8 cellular contexts compared by ENCODE assay signal in genomic region chr1:35883681-35884155, GRCh38. TPM values are rescaled to one million over a fixed set of nuclear protein-coding genes. Genes with fewer than 3 reads are reported as not detected.
DNase-seq lines count a peak whose midpoint lies in the region; ATAC-seq, FAIRE-seq and TF ChIP-seq lines count a peak whose summit lies in the region.

No MANE protein-coding gene starts in this region.

- peaks cover 5% of the 10 kb centered on the region for H3K36me3 Mint-ChIP-seq in CD8-positive, alpha-beta T cell
- peaks cover 6% of the 10 kb centered on the region for H3K36me3 Mint-ChIP-seq in GM23338 (ENCODE audit: low read depth)
- peaks cover 5% of the 10 kb centered on the region for H3K36me3 Mint-ChIP-seq in stimulated activated naive CD8-positive, alpha-beta T cell treated with anti-CD3 and anti-CD28 coated beads, Interleukin-15, Interleukin-2, amounts not matched to agents 100 ng/mL and 50 ng/mL, for 24 hours (ENCODE audit: low read depth)

- H2AFZ ChIP-seq in GM23338, result 0 out of 2 replicates have a peak overlapping the region, but pooled peaks have one; percentile 85
- H2AFZ ChIP-seq in endothelial cell of umbilical vein (ENCODE audit: low read depth, low read length), result peak overlapping the region; percentile 67

- H3K27ac Mint-ChIP-seq in CD8-positive, alpha-beta T cell, result peak overlapping the region; percentile 69
- peak overlapping the region; percentile 90 for H3K27ac Mint-ChIP-seq in GM23338
- peak overlapping the region; percentile 85 for H3K27ac Mint-ChIP-seq in stimulated activated naive CD8-positive, alpha-beta T cell treated with anti-CD3 and anti-CD28 coated beads, Interleukin-15, Interleukin-2, amounts not matched to agents 100 ng/mL and 50 ng/mL, for 24 hours

- no peaks in the 10 kb centered on the region for H3K27me3 ChIP-seq in CD8-positive, alpha-beta T cell (ENCODE audit: insufficient read depth, low read length)
- H3K27me3 ChIP-seq in GM23338 (ENCODE audit: insufficient read depth) (no peaks in the 10 kb centered on the region), endothelial cell of umbilical vein (ENCODE audit: control insufficient read depth in 2 of 2, insufficient read depth in 2 of 2, low read length in 2 of 2) (no peaks in the 10 kb centered on the region), muscle layer of colon (ENCODE audit: control insufficient read depth in 1 of 2, insufficient read depth in 2 of 2, low read length in 2 of 2) (no peaks in the 10 kb centered on the region)

- peak in 4 of 7 experiments; percentile 27 to 54 (median 48) for DNase-seq in CD8-positive, alpha-beta T cell
- peak; percentile 83 for DNase-seq in GM23338 (ENCODE audit: low spot score)
- peak; percentile 22 for DNase-seq in NCI-H446 treated with DMSO at 0.1 percent for 48 hours (lab: John Stamatoyannopoulos, UW)
- peak; percentile 73 for DNase-seq in activated CD8-positive, alpha-beta memory T cell treated with anti-CD3 and anti-CD28 coated beads, Interleukin-2, amount 50 U/mL, for 48 hours
- DNase-seq in endothelial cell of umbilical vein (ENCODE audit: low read depth, low spot score), result peak; percentile 51
- no peak for DNase-seq in cortex of kidney (lab: John Stamatoyannopoulos, UW)

- peaks cover 23% of the 10 kb centered on the region for H3K4me1 ChIP-seq in CD8-positive, alpha-beta T cell (ENCODE audit: insufficient read depth, low read length)
- H3K4me1 ChIP-seq in GM23338 (ENCODE audit: insufficient read depth) (peaks cover 37% of the 10 kb centered on the region), endothelial cell of umbilical vein (ENCODE audit: control insufficient read depth, extremely low read depth, insufficient read depth, low read length) (peaks cover 17% of the 10 kb centered on the region), muscle layer of colon (ENCODE audit: insufficient read depth, low read length) (peaks cover 17% of the 10 kb centered on the region)

- POLR2A ChIA-PET in CD8-positive, alpha-beta T cell (lab: Charles Lee), result interaction anchor here (1.0 kb wide), 4 partner anchors 47 to 691 kb away, joined by 3 to 5 read pairs (median 3); partner anchors contain the start of genes AGO3 and SFPQ
- POLR2A ChIA-PET in endothelial cell of umbilical vein (lab: Charles Lee), result no interaction called here

- peak overlapping the region; percentile 92 for H3K4me3 Mint-ChIP-seq in CD8-positive, alpha-beta T cell
- H3K4me3 Mint-ChIP-seq in GM23338, result peak overlapping the region; percentile 95
- peak overlapping the region; percentile 92 for H3K4me3 Mint-ChIP-seq in stimulated activated naive CD8-positive, alpha-beta T cell treated with anti-CD3 and anti-CD28 coated beads, Interleukin-15, Interleukin-2, amounts not matched to agents 100 ng/mL and 50 ng/mL, for 24 hours

- no peak for TF ChIP-seq CTCF in CD8-positive, alpha-beta T cell (IDR thresholded peaks at IDR 0.05)
- TF ChIP-seq CTCF in GM23338 (conservative IDR thresholded peaks at IDR 0.05; ENCODE audit: low read depth in 2 of 2), result no peak
- TF ChIP-seq CTCF in endothelial cell of umbilical vein (IDR thresholded peaks at IDR 0.05; ENCODE audit: extremely low read depth in 1 of 2, insufficient read depth in 1 of 2, low read depth in 1 of 2, low read length in 2 of 2), result no peak

- peak; percentile 4 for ATAC-seq in CD8-positive, alpha-beta T cell
- peak; percentile 56 for ATAC-seq in GM23338

- CTCF ChIA-PET in CD8-positive, alpha-beta T cell (lab: Charles Lee), result interaction anchor here (0.7 to 1.0 kb wide), 4 partner anchors 9 to 45 kb away, joined by 3 to 6 read pairs (median 4); no protein-coding TSS in a partner anchor
- CTCF ChIA-PET in endothelial cell of umbilical vein (lab: Charles Lee), result interaction anchor here (0.6 to 1.7 kb wide), 17 partner anchors 9 to 334 kb away, joined by 3 to 12 read pairs (median 3); partner anchors contain the start of genes AGO3 and TEKT2

- no peaks in the 10 kb centered on the region for H3K9me3 ChIP-seq in CD8-positive, alpha-beta T cell (ENCODE audit: low read length)
- H3K9me3 ChIP-seq in endothelial cell of umbilical vein (replicated peaks; ENCODE audit: control insufficient read depth, insufficient read depth, low read length), result no peaks in the 10 kb centered on the region
- no peaks in the 10 kb centered on the region for H3K9me3 ChIP-seq in muscle layer of colon (ENCODE audit: low read length)

- peak overlapping the region; percentile 86 for H3K9ac ChIP-seq in endothelial cell of umbilical vein (replicated peaks; ENCODE audit: extremely low read depth, insufficient read depth, low read length)
- H3K9ac ChIP-seq in muscle layer of colon (ENCODE audit: low read length), result peak overlapping the region; percentile 66

- no TSS peak for BruUV-seq in endothelial cell of umbilical vein (replicated peaks; lab: Mats Ljungman, UMichigan)

- peak overlapping the region; percentile 100 for H3K4me3 ChIP-seq in CD8-positive, alpha-beta T cell (ENCODE audit: low read depth, low read length)
- H3K4me3 ChIP-seq in GM23338 (peak overlapping the region; percentile 98), endothelial cell of umbilical vein (replicated peaks in 1 of 3; ENCODE audit: insufficient read depth in 1 of 3, low read depth in 1 of 3, low read length in 3 of 3) (peak overlapping the region; percentile 71 to 100 (median 88)), muscle layer of colon (ENCODE audit: low read depth in 1 of 2, low read length in 2 of 2) (peak overlapping the region; percentile 91 to 92)

- H3K4me2 ChIP-seq in GM23338 (peak overlapping the region; percentile 95), endothelial cell of umbilical vein (ENCODE audit: insufficient read depth, low read length) (peak overlapping the region; percentile 89)

- intact Hi-C loops in CD8-positive, alpha-beta T cell (cut with DNase I, micrococcal nuclease), result loop anchor here (1.0 to 10.0 kb wide), 10 partner anchors 48 to 851 kb away; partner anchors contain the start of genes ADPRS (in 2 of the 2), AGO3 (in 2 of the 2), LSM10 (in 1 of the 2) and OSCP1 (in 1 of the 2)
- intact Hi-C loops in endothelial cell of umbilical vein (cut with micrococcal nuclease), result loop anchor here (1.0 kb wide), 2 partner anchors 47 to 205 kb away; partner anchors contain the start of gene ADPRS

- no peaks in the 10 kb centered on the region for H3K9me3 Mint-ChIP-seq in CD8-positive, alpha-beta T cell
- no peaks in the 10 kb centered on the region for H3K9me3 Mint-ChIP-seq in GM23338
- no peaks in the 10 kb centered on the region for H3K9me3 Mint-ChIP-seq in stimulated activated naive CD8-positive, alpha-beta T cell treated with anti-CD3 and anti-CD28 coated beads, Interleukin-15, Interleukin-2, amounts not matched to agents 100 ng/mL and 50 ng/mL, for 24 hours

- no peaks in the 10 kb centered on the region for H3K9me2 ChIP-seq in GM23338 (ENCODE audit: insufficient read depth)

- FAIRE-seq in endothelial cell of umbilical vein (lab: Jason Lieb, UNC), result no peak

- peaks cover 52% of the 10 kb centered on the region for H3K4me1 Mint-ChIP-seq in CD8-positive, alpha-beta T cell (ENCODE audit: low read depth)
- H3K4me1 Mint-ChIP-seq in GM23338, result peaks cover 57% of the 10 kb centered on the region
- H3K4me1 Mint-ChIP-seq in stimulated activated naive CD8-positive, alpha-beta T cell treated with anti-CD3 and anti-CD28 coated beads, Interleukin-15, Interleukin-2, amounts not matched to agents 100 ng/mL and 50 ng/mL, for 24 hours (ENCODE audit: low read depth), result peaks cover 48% of the 10 kb centered on the region

- H3K36me3 ChIP-seq in CD8-positive, alpha-beta T cell (ENCODE audit: insufficient read depth, low read length), result no peaks in the 10 kb centered on the region
- H3K36me3 ChIP-seq in GM23338 (ENCODE audit: insufficient read depth), result no peaks in the 10 kb centered on the region
- H3K36me3 ChIP-seq in endothelial cell of umbilical vein (ENCODE audit: control insufficient read depth in 2 of 2, extremely low read depth in 1 of 2, insufficient read depth in 2 of 2, low read length in 2 of 2), result peaks cover 0 to 3% of the 10 kb centered on the region in 2 experiments
- no peaks in the 10 kb centered on the region for H3K36me3 ChIP-seq in muscle layer of colon (ENCODE audit: insufficient read depth, low read length)

- H3F3A ChIP-seq in GM23338 (replicated peaks; ENCODE audit: low read depth), result peaks cover 20% of the 10 kb centered on the region; the same call in 1 of the 2 replicates

- no peaks in the 10 kb centered on the region for H3K9me1 ChIP-seq in endothelial cell of umbilical vein (replicated peaks; ENCODE audit: control insufficient read depth, extremely low read depth, insufficient read depth, low read length)

- dilution Hi-C loops in endothelial cell of umbilical vein (cut with MboI; ENCODE audit: extremely low pct_ligation_motif_present, low sequenced_read_pairs), result no loop called here

- H3K27ac ChIP-seq in CD8-positive, alpha-beta T cell (ENCODE audit: low read depth, low read length), result peak overlapping the region; percentile 68
- peak overlapping the region; percentile 92 for H3K27ac ChIP-seq in GM23338 (ENCODE audit: low read depth)
- H3K27ac ChIP-seq in endothelial cell of umbilical vein (ENCODE audit: insufficient read depth, low read depth, low read length), result no peak overlapping the region
- H3K27ac ChIP-seq in muscle layer of colon (ENCODE audit: low read depth, low read length), result peak overlapping the region; percentile 83

- no peak for TF ChIP-seq POLR2A in endothelial cell of umbilical vein (IDR thresholded peaks at IDR 0.05; ENCODE audit: low read depth, low read length)

- H3K27me3 Mint-ChIP-seq in CD8-positive, alpha-beta T cell (ENCODE audit: low read depth), result peaks cover 3% of the 10 kb centered on the region
- peaks cover 18% of the 10 kb centered on the region for H3K27me3 Mint-ChIP-seq in GM23338 (ENCODE audit: insufficient read depth, low read depth, poor library complexity)
- H3K27me3 Mint-ChIP-seq in stimulated activated naive CD8-positive, alpha-beta T cell treated with anti-CD3 and anti-CD28 coated beads, Interleukin-15, Interleukin-2, amounts not matched to agents 100 ng/mL and 50 ng/mL, for 24 hours, result no peaks in the 10 kb centered on the region

- H3K79me2 ChIP-seq in GM23338 (replicated peaks; ENCODE audit: insufficient read depth) (peaks cover 50% of the 10 kb centered on the region), endothelial cell of umbilical vein (ENCODE audit: control insufficient read depth, insufficient read depth, low read length) (peaks cover 16% of the 10 kb centered on the region)

- peaks cover 32% of the 10 kb centered on the region for H4K20me1 ChIP-seq in GM23338 (replicated peaks; ENCODE audit: insufficient read depth)
- no peaks in the 10 kb centered on the region for H4K20me1 ChIP-seq in endothelial cell of umbilical vein (replicated peaks; ENCODE audit: control insufficient read depth, extremely low read depth, insufficient read depth, low read length)

RNA-seq across cellular contexts. Expression of gene AGO1, which starts 0.7 kb away (rescaled TPM):
- total RNA-seq in CD8-positive, alpha-beta T cell, result 10 to 100 TPM; 15.8 TPM
- total RNA-seq in GM23338 (2014; rRNA removed; shearing (Covaris generic)), result 58.5 and 65.1 TPM in 2 replicates
- polyA plus RNA-seq in GM23338 (2016; fragmentation: Nextera tagmentation; extraction: Ambion mirVana) (8.6 and 10.6 TPM in 2 replicates), endothelial cell of umbilical vein (9.5 and 10.8 TPM in 2 replicates)
- 31.0 TPM in 2 replicates for total RNA-seq in endothelial cell of umbilical vein
- polyA plus RNA-seq in endothelial cell of umbilical vein (2011; cell fraction: cytosol; rRNA removed), result 12.1 and 12.7 TPM in 2 replicates
- 22.4 and 24.7 TPM in 2 replicates for polyA plus RNA-seq in endothelial cell of umbilical vein (2011; cell fraction: nucleus; rRNA removed)
- 10.8 and 16.2 TPM in 2 replicates for polyA plus RNA-seq in endothelial cell of umbilical vein (2012)
- polyA minus RNA-seq in endothelial cell of umbilical vein, result 50.2 and 53.3 TPM in 2 replicates
- polyA minus RNA-seq in endothelial cell of umbilical vein (2011; cell fraction: cytosol; rRNA and poly(A)+ RNA removed), result 13.4 TPM
- 17.4 and 25.1 TPM in 2 replicates for polyA minus RNA-seq in endothelial cell of umbilical vein (2011; cell fraction: nucleus; rRNA and poly(A)+ RNA removed)

RNA-seq across cellular contexts. Expression of gene AGO3, which starts 47.2 kb away (rescaled TPM):
- 10 to 100 TPM; 27.6 to 30.2 TPM for total RNA-seq in CD8-positive, alpha-beta T cell
- total RNA-seq in GM23338 (2014; rRNA removed; shearing (Covaris generic)), result 27.3 and 28.6 TPM in 2 replicates
- polyA plus RNA-seq in GM23338 (2016; fragmentation: Nextera tagmentation; extraction: Ambion mirVana) (14.1 and 19.2 TPM in 2 replicates), endothelial cell of umbilical vein (7.7 and 10.4 TPM in 2 replicates)
- 21.1 and 24.1 TPM in 2 replicates for total RNA-seq in endothelial cell of umbilical vein
- 9.1 and 10.4 TPM in 2 replicates for polyA plus RNA-seq in endothelial cell of umbilical vein (2011; cell fraction: cytosol; rRNA removed)
- polyA plus RNA-seq in endothelial cell of umbilical vein (2011; cell fraction: nucleus; rRNA removed), result 24.1 and 25.2 TPM in 2 replicates
- 8.5 and 12.2 TPM in 2 replicates for polyA plus RNA-seq in endothelial cell of umbilical vein (2012)
- 83.9 and 84.1 TPM in 2 replicates for polyA minus RNA-seq in endothelial cell of umbilical vein
- 17.2 TPM for polyA minus RNA-seq in endothelial cell of umbilical vein (2011; cell fraction: cytosol; rRNA and poly(A)+ RNA removed)
- 72.1 and 104 TPM in 2 replicates for polyA minus RNA-seq in endothelial cell of umbilical vein (2011; cell fraction: nucleus; rRNA and poly(A)+ RNA removed)
